ENCODE assay signal across 8 cellular contexts in the genomic region with DNA sequence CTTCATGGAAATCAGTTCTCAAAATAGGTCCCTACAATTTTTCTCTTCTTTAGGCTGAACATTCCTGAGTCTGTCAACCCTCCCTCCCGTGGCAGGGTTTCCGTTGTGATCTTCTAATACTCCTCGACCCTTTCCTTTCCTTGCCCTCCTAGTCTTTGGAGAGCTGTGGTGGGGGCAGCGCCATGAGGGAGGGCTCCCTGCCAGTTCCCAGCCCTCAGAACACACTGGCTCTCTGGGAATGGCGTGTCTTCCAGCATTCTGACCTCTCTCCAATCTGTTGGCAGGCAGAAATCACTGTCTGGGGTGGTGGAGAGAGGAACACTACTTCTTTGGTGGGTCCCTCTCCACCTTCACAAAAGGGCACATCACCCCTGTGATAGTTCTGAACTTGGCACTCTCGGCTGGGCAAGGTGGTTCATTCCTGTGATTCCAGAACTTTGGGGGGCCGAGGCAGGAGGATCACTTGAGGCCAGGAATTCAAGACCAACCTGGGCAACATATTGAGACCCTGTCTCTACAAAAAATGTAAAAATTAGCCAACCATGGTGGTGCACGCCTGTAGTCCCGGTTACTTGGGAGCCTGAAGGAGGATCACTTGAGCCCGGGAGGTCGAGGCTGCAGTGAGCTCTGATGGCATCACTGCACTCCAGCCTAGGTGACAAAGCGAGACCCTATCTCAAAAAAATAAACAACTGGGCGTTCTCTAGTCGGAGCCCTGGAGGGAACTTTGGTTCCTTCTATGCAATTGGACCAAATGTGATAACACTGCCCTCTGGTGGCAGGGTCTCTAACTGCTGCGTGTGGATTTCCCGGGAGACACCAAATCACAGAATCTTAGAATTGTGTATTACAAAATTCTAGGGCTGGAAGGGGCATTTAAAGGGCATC. TPM values are rescaled to one million over a fixed set of nuclear protein-coding genes. Genes with fewer than 3 reads are reported as not detected.
A peak's percentile ranks its signal among the peaks of the same experiment; 100 is the strongest.
DNase-seq lines count a peak whose midpoint lies in the region; ATAC-seq and TF ChIP-seq lines count a peak whose summit lies in the region.

No MANE protein-coding gene starts in this region.

- TF ChIP-seq CTCF in fibroblast of the aortic adventitia (IDR thresholded peaks at IDR 0.05; ENCODE audit: insufficient read depth, low read length) (peak; percentile 92), testis (IDR thresholded peaks at IDR 0.05) (peak; percentile 86 to 91 (median 87))

- TF ChIP-seq POLR2A in testis (IDR thresholded peaks at IDR 0.05), result no peak

- 37 to 49% methylated on average over 16 of the region's 16 CpGs for WGBS in testis, 2 donors

- no peaks in the 10 kb centered on the region for H3K9me3 ChIP-seq in testis

- no peaks in the 10 kb centered on the region for H3K36me3 ChIP-seq in testis (ENCODE audit: low read depth, missing control alignments)

- DNase-seq in Caki2 (ENCODE audit: low read depth) (peak; percentile 38), HT1080 (ENCODE audit: low read depth) (peak; percentile 60), RPMI7951 (ENCODE audit: low read depth) (peak; percentile 62), activated T-helper 1 cell treated with Interleukin-2 at 50 U/mL for 16 hours (ENCODE audit: low read depth) (peak; percentile 46), fibroblast of the aortic adventitia (ENCODE audit: low read depth) (peak; percentile 74), nucleus accumbens (lab: John Stamatoyannopoulos, UW) (peak in 48 of 56 donors; percentile 3 to 88 (median 36)), testis (peak; percentile 85)

- intact Hi-C loops in testis (cut with DNase I; ENCODE audit: low total_unique reads), result loop anchor here (10.0 kb wide), 1 partner anchor 268 kb away; no protein-coding TSS in a partner anchor

- H3K27ac ChIP-seq in testis, result no peak overlapping the region

- H3K4me3 ChIP-seq in fibroblast of the aortic adventitia (ENCODE audit: low read depth, low read length) (no peak overlapping the region), testis (no peak overlapping the region)

- in situ Hi-C loops in Caki2 (cut with HindIII; ENCODE audit: low pct_unique_long_range_greater_than_20kb, low sequenced_read_pairs), result no loop called here

- peaks cover 7% of the 10 kb centered on the region for H3K4me1 ChIP-seq in testis

- H3K27me3 ChIP-seq in testis, result no peaks in the 10 kb centered on the region

- no peak for ATAC-seq in GM18861 (IDR thresholded peaks at IDR 0.05; ENCODE audit: unreplicated experiment)

RNA-seq across cellular contexts. Expression of a gene that starts 13.1 kb away (rescaled TPM):
- 125 and 179 TPM in 2 replicates for total RNA-seq in Caki2 (2014; rRNA removed; shearing (Covaris generic); ENCODE audit: low replicate concordance)
- 292 and 359 TPM in 2 replicates for total RNA-seq in HT1080 (2014; rRNA removed; shearing (Covaris generic))
- 401 and 410 TPM in 2 replicates for polyA plus RNA-seq in HT1080 (2015; cell fraction: cytosol; rRNA removed)
- 136 and 140 TPM in 2 replicates for polyA plus RNA-seq in HT1080 (2015; cell fraction: nucleus; rRNA removed)
- 251 and 266 TPM in 2 replicates for total RNA-seq in RPMI7951 (2014; rRNA removed; shearing (Covaris generic))
- total RNA-seq in fibroblast of the aortic adventitia (ENCODE audit: low replicate concordance), result 85.0 and 253 TPM in 2 replicates
- total RNA-seq in testis, result 100 to 1,000 TPM in 1 of 2 donors, 10 to 100 TPM in 1; 91.8 to 120 TPM
- polyA plus RNA-seq in testis (ENCODE audit: insufficient read depth, low read depth, low replicate concordance), result 117 TPM

RNA-seq across cellular contexts. Expression of a gene that starts 39.9 kb away (rescaled TPM):
- 0.09 and 0.24 TPM in 2 replicates for total RNA-seq in Caki2 (2014; rRNA removed; shearing (Covaris generic); ENCODE audit: low replicate concordance)
- 29.6 and 30.4 TPM in 2 replicates for total RNA-seq in HT1080 (2014; rRNA removed; shearing (Covaris generic))
- 23.9 and 27.5 TPM in 2 replicates for polyA plus RNA-seq in HT1080 (2015; cell fraction: cytosol; rRNA removed)
- polyA plus RNA-seq in HT1080 (2015; cell fraction: nucleus; rRNA removed), result 25.7 and 27.7 TPM in 2 replicates
- 1.1 and 1.2 TPM in 2 replicates for total RNA-seq in RPMI7951 (2014; rRNA removed; shearing (Covaris generic))
- total RNA-seq in fibroblast of the aortic adventitia (ENCODE audit: low replicate concordance) (not detected in 2 replicates), testis (1 to 10 TPM; 1.5 to 2.0 TPM)
- 2.1 TPM for polyA plus RNA-seq in testis (ENCODE audit: insufficient read depth, low read depth, low replicate concordance)

Comparison
In these comparisons a context has a peak if more than half of its experiments do, and no peak if none do; other contexts are left out.
1. RNA of a gene that starts 39.9 kb away (total RNA-seq): 29.6 to 30.4 TPM in HT1080; 1.5 to 2.0 TPM in testis, 1.1 to 1.2 TPM in RPMI7951, 0.09 to 0.24 TPM in Caki2 and not detected in fibroblast of the aortic adventitia; every median in the first group is over 10 times any median in the second.
2. Peak in every context shown above with its lines, with median percentiles within 50 percentile points of each other: DNase-seq.